ENCODE assay signal across 7 cellular contexts in the genomic region with DNA sequence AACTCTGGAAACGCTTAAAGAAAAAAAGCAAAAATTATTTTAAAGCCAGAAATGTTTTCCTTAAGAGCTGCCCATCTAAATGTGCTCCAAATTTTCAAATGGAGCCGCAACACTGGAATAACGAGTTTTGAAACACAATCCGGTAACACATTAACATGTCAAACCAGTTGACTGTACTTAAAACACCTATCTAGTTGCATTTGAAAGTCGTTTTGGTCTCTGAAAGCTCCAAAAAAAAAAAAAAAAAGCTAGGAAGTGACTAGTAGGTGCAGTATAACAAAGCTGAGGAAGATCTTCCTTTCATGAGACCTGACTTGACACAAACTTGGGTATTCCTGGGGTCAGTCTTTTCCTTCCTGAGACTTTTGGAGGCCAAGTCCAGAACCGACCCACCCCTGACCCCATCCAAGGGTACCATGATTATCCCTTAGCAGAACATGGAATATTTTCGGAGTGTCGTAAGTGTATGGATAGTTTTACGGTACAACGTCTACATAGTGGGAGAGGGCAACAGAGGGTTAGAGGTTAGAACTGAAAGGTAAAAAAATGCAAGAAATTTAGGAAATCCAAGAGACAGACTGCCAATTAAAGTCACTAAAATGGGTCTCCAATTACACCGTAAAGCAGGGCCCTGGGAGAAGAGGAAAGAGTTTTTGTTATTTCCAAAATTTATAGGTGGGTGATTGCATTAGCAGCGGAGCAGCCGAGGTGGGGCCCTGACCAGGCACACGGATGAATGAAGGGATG. TPM values are rescaled to one million over a fixed set of nuclear protein-coding genes. Genes with fewer than 3 reads are reported as not detected.
DNase-seq lines count a peak whose midpoint lies in the region; ATAC-seq and TF ChIP-seq lines count a peak whose summit lies in the region.

No MANE protein-coding gene starts in this region.

- TF ChIP-seq POLR2A in vagina (IDR thresholded peaks at IDR 0.05), result no peak

- ATAC-seq in GM18907 (IDR thresholded peaks at IDR 0.05; ENCODE audit: unreplicated experiment) (peak; percentile 4), HG03045 (IDR thresholded peaks at IDR 0.05; ENCODE audit: unreplicated experiment) (peak; percentile 1)

- H3K9me3 ChIP-seq in vagina, result no peaks in the 10 kb centered on the region

- DNase-seq in UCSD-AML1 (lab: John Stamatoyannopoulos, UW; ENCODE audit: unreplicated experiment) (peak; percentile 30), kidney tubule cell (ENCODE audit: low spot score) (peak; percentile 20), vagina (ENCODE audit: extremely low spot score in 2 of 2) (no peak), H4 (ENCODE audit: low spot score) (no peak), KG1 (lab: John Stamatoyannopoulos, UW) (no peak)

- H3K27ac ChIP-seq in vagina, result peak overlapping the region; percentile 91

- TF ChIP-seq CTCF in vagina (IDR thresholded peaks at IDR 0.05), result no peak

- no peaks in the 10 kb centered on the region for H3K36me3 ChIP-seq in vagina

- peaks cover 9% of the 10 kb centered on the region for H3K4me1 ChIP-seq in vagina

- intact Hi-C loops in vagina (cut with DNase I), result no loop called here

- H3K27me3 ChIP-seq in vagina, result no peaks in the 10 kb centered on the region

- peak overlapping the region; percentile 68 to 69 for H3K4me3 ChIP-seq in vagina

RNA-seq across cellular contexts. Expression of a gene that starts 0.8 kb away (rescaled TPM):
- total RNA-seq in vagina, result 11.0 TPM
- total RNA-seq in H4 (2014; rRNA removed; shearing (Covaris generic)), result 25.8 and 26.0 TPM in 2 replicates

Comparison
In these comparisons a context has a peak if more than half of its experiments do, and no peak if none do; other contexts are left out.
1. DNase-seq: peak in UCSD-AML1 (single experiment) and kidney tubule cell (single experiment); none in vagina (0 of 2), H4 (single experiment) and KG1 (single experiment).